Comparison of ENCODE assay signal across 29 cellular contexts in genomic region chr17:2456475-2456874, GRCh38.
"Had no signal": no experiment of that assay in that cellular context is flagged by ENCODE, and none has a peak within 500 bp of the region (broad histone marks: within the 10 kb centered on the region; RNA-seq: fewer than 3 reads in every experiment).

No MANE protein-coding gene starts in this region.

- H3K27me3 ChIP-seq: left lung, pancreas, stomach, testis, thyroid gland, transverse colon, upper lobe of left lung, vagina had no signal

- H3K4me1 Mint-ChIP-seq: nephron, neural crest cell had no signal

- H3K4me3 Mint-ChIP-seq: naive thymus-derived CD8-positive, alpha-beta T cell; nephron; neural crest cell; stimulated activated naive B cell treated with anti-CD40 and anti-IgM and Interleukin-4, amounts not matched to agents 10 μg/mL and 1 μg/mL and 100 μg/mL, for 72 hours had no signal

- FAIRE-seq: kidney, pancreas had no signal

- DNase-seq: kidney; left colon; left lung; lower lobe of right lung; mammary epithelial cell; mesenchymal stem cell; naive thymus-derived CD8-positive, alpha-beta T cell; nucleus accumbens; pancreas; posterior cingulate gyrus; retina; right cardiac atrium; stimulated activated CD4-positive, alpha-beta T cell treated with anti-CD3 and anti-CD28 coated beads, Interleukin-12 subunit alpha, Interleukin-12 subunit beta, amount 100 ng/mL, for 4 hours; stimulated activated CD4-positive, alpha-beta T cell treated with anti-CD3 and anti-CD28 coated beads, Interleukin-15, amount 100 ng/mL, for 24 hours; stimulated activated CD4-positive, alpha-beta T cell treated with anti-CD3 and anti-CD28 coated beads, Interleukin-2, amount 100 ng/mL, for 24 hours; stimulated activated CD4-positive, alpha-beta T cell treated with anti-CD3 and anti-CD28 coated beads, Interleukin-4, amount 100 ng/mL, for 1 hour; stimulated activated naive B cell treated with anti-CD40 and anti-IgM and Interleukin-4, amounts not matched to agents 10 μg/mL and 1 μg/mL and 100 μg/mL, for 72 hours; stimulated activated naive CD8-positive, alpha-beta T cell treated with anti-CD3 and anti-CD28 coated beads, Interleukin-15, Interleukin-2, amounts not matched to agents 100 U/mL and 50 U/mL, for 24 hours; stomach; testis; thyroid gland; transverse colon; upper lobe of left lung had no signal

- H3K4me1 ChIP-seq: lower lobe of right lung, pancreas, prostate gland, testis, thyroid gland, transverse colon, upper lobe of left lung, vagina had no signal

- H3K27ac Mint-ChIP-seq: naive thymus-derived CD8-positive, alpha-beta T cell; nephron; stimulated activated naive B cell treated with anti-CD40 and anti-IgM and Interleukin-4, amounts not matched to agents 10 μg/mL and 1 μg/mL and 100 μg/mL, for 72 hours had no signal

- H3K9me3 ChIP-seq: left lung, lower lobe of right lung, pancreas, prostate gland, stomach, testis, thyroid gland, transverse colon, upper lobe of left lung, vagina had no signal

- ATAC-seq: left colon; left lung; lower lobe of right lung; naive thymus-derived CD8-positive, alpha-beta T cell; pancreas; right cardiac atrium; sciatic nerve; stimulated activated naive B cell treated with anti-CD40 and anti-IgM and Interleukin-4, amounts not matched to agents 10 μg/mL and 1 μg/mL and 100 μg/mL, for 72 hours; stimulated activated naive CD8-positive, alpha-beta T cell treated with anti-CD3 and anti-CD28 coated beads, Interleukin-15, Interleukin-2, amounts not matched to agents 100 U/mL and 50 U/mL, for 24 hours had no signal

- H3K36me3 ChIP-seq: prostate gland had no signal

- H3K27ac ChIP-seq: left lung, lower lobe of right lung, pancreas, prostate gland, skin epidermis, stomach, testis, thyroid gland, transverse colon, upper lobe of left lung, vagina had no signal

- H3K9me3 Mint-ChIP-seq: naive thymus-derived CD8-positive, alpha-beta T cell; nephron; neural crest cell; stimulated activated naive B cell treated with anti-CD40 and anti-IgM and Interleukin-4, amounts not matched to agents 10 μg/mL and 1 μg/mL and 100 μg/mL, for 72 hours had no signal

- H3K27me3 Mint-ChIP-seq: naive thymus-derived CD8-positive, alpha-beta T cell; stimulated activated naive B cell treated with anti-CD40 and anti-IgM and Interleukin-4, amounts not matched to agents 10 μg/mL and 1 μg/mL and 100 μg/mL, for 72 hours had no signal

- H3K4me3 ChIP-seq: left lung, lower lobe of right lung, pancreas, prostate gland, skin epidermis, stomach, testis, thyroid gland, transverse colon, upper lobe of left lung, vagina had no signal
